ENCODE assay signal across 19 cellular contexts in genomic region chr12:6639151-6639773, GRCh38. TPM values are rescaled to one million over a fixed set of nuclear protein-coding genes. Genes with fewer than 3 reads are reported as not detected.
DNase-seq lines count a peak whose midpoint lies in the region; ATAC-seq, FAIRE-seq and TF ChIP-seq lines count a peak whose summit lies in the region.
"Had no signal": no experiment of that assay in that cellular context is flagged by ENCODE, and none has a peak within 500 bp of the region (broad histone marks: within the 10 kb centered on the region; RNA-seq: fewer than 3 reads in every experiment).

No MANE protein-coding gene starts in this region.

- dilution Hi-C loops in IMR-90 (cut with HindIII; ENCODE audit: low sequenced_read_pairs, unreplicated experiment) = no loop called here

- no peaks in the 10 kb centered on the region for H3K36me3 ChIP-seq in IMR-90 (ENCODE audit: control insufficient read depth, insufficient read depth, low read length)
- H3K36me3 ChIP-seq in K562 (ENCODE audit: control insufficient read depth, insufficient read depth, low read length) = no peaks in the 10 kb centered on the region; the same call in 2 of the 3 replicates
- peaks cover 6% of the 10 kb centered on the region; the same call in 1 of the 2 replicates for H3K36me3 ChIP-seq in Karpas-422 (ENCODE audit: insufficient read depth, low read length)
- H3K36me3 ChIP-seq: ascending aorta had no signal

- no peaks in the 10 kb centered on the region for H3K9me1 ChIP-seq in IMR-90 (ENCODE audit: insufficient read depth, low read length)
- no peaks in the 10 kb centered on the region for H3K9me1 ChIP-seq in K562 (ENCODE audit: control insufficient read depth, insufficient read depth, low read length)

- no peak for TF ChIP-seq RAD21 in IMR-90 (IDR thresholded peaks at IDR 0.05; ENCODE audit: low read length)
- no peak for TF ChIP-seq RAD21 in K562 (CRISPR knock-in tag; conservative IDR thresholded peaks at IDR 0.05 in 1 of 2, IDR thresholded peaks at IDR 0.05 in 1 of 2)

- no peak overlapping the region for H3K18ac ChIP-seq in IMR-90 (ENCODE audit: low read depth, low read length)

- TF ChIP-seq POLR2A in IMR-90 (IDR thresholded peaks at IDR 0.05; ENCODE audit: low read depth, low read length) (no peak), K562 (conservative IDR thresholded peaks at IDR 0.05) (no peak; the same call in 1 of the 2 replicates)

- peaks cover 13% of the 10 kb centered on the region for H3K9me3 ChIP-seq in IMR-90 (ENCODE audit: control insufficient read depth, insufficient read depth, low read length)
- H3K9me3 ChIP-seq in K562 (replicated peaks; ENCODE audit: control insufficient read depth, insufficient read depth, low read depth, low read length) = peaks cover 4% of the 10 kb centered on the region
- H3K9me3 ChIP-seq in Karpas-422 (ENCODE audit: low read length) = no peaks in the 10 kb centered on the region
- H3K9me3 ChIP-seq: ascending aorta had no signal

- no peaks in the 10 kb centered on the region for H3K4me1 ChIP-seq in IMR-90 (ENCODE audit: control insufficient read depth, insufficient read depth, low read length)
- peaks cover 45 to 53% of the 10 kb centered on the region in 2 experiments; a peak in 4 of 5 replicates for H3K4me1 ChIP-seq in K562 (replicated peaks in 1 of 2; ENCODE audit: control insufficient read depth in 2 of 2, insufficient read depth in 2 of 2, low read length in 2 of 2)
- peaks cover 16% of the 10 kb centered on the region for H3K4me1 ChIP-seq in Karpas-422 (ENCODE audit: low read length)
- H3K4me1 ChIP-seq: ascending aorta had no signal

- no peak overlapping the region for H4K5ac ChIP-seq in IMR-90 (ENCODE audit: low read depth, low read length)

- peak overlapping the region; percentile 21 for H2AFZ ChIP-seq in IMR-90 (replicated peaks; ENCODE audit: low read length, poor library complexity)
- peak overlapping the region; percentile 76 for H2AFZ ChIP-seq in K562 (ENCODE audit: low read depth, low read length)
- H2AFZ ChIP-seq in Karpas-422 (ENCODE audit: low read length) = no peak overlapping the region

- BruUV-seq in IMR-90 (replicated peaks; lab: Mats Ljungman, UMichigan) (no TSS peak), K562 (replicated peaks; lab: Mats Ljungman, UMichigan) (no TSS peak)

- no peaks in the 10 kb centered on the region for H3K9me2 ChIP-seq in Karpas-422 (replicated peaks; ENCODE audit: insufficient read depth, low read length)

- H3K79me2 ChIP-seq in K562 (ENCODE audit: control insufficient read depth, insufficient read depth, low read length) (peaks cover 37% of the 10 kb centered on the region), Karpas-422 (ENCODE audit: low read length) (no peaks in the 10 kb centered on the region)

- POLR2A ChIA-PET in IMR-90 (lab: Charles Lee; ENCODE audit: unreplicated experiment) = no interaction called here
- POLR2A ChIA-PET in K562 (lab: Yijun Ruan, JAX) = interaction anchor here (0.6 to 1.2 kb wide), 3 partner anchors 10 to 102 kb away, joined by 3 to 5 read pairs (median 4); partner anchors contain the start of gene ZNF384

- H3K23ac ChIP-seq in IMR-90 (ENCODE audit: low read depth, low read length) = no peak overlapping the region

- H2AK5ac ChIP-seq in IMR-90 (ENCODE audit: low read depth, low read length) = no peak overlapping the region

- no peak overlapping the region for H4K8ac ChIP-seq in IMR-90 (ENCODE audit: low read depth in 2 of 2, low read length in 2 of 2)

- H3K27me3 ChIP-seq in IMR-90 (ENCODE audit: control insufficient read depth, insufficient read depth, low read length) (peaks cover 25% of the 10 kb centered on the region), K562 (ENCODE audit: control insufficient read depth in 2 of 2, insufficient read depth in 2 of 2, low read length in 2 of 2) (no peaks in the 10 kb centered on the region), Karpas-422 (ENCODE audit: low read length) (no peaks in the 10 kb centered on the region)
- H3K27me3 ChIP-seq: ascending aorta had no signal

- no peak overlapping the region for H2BK120ac ChIP-seq in IMR-90 (ENCODE audit: low read depth, low read length)

- in situ Hi-C loops in IMR-90 (cut with MboI; ENCODE audit: low sequenced_read_pairs) = no loop called here
- in situ Hi-C loops in K562 (cut with MboI) = no loop called here

- H2BK20ac ChIP-seq in IMR-90 (ENCODE audit: low read depth, low read length) = no peak overlapping the region

- H3K27ac ChIP-seq in IMR-90 (ENCODE audit: insufficient read depth, low read length) (no peak overlapping the region), K562 (ENCODE audit: extremely low read depth, low read depth, low read length) (peak overlapping the region; percentile 97), temporal lobe (ENCODE audit: low read depth, low read length) (peak overlapping the region; percentile 20), Karpas-422 (ENCODE audit: low read length) (no peak overlapping the region)
- H3K27ac ChIP-seq: ascending aorta, VCaP had no signal

- H3K56ac ChIP-seq in IMR-90 (ENCODE audit: extremely low read depth, insufficient read depth, low read length) = no peak overlapping the region

- H3K4me3 ChIP-seq in IMR-90 (ENCODE audit: insufficient read depth, low read depth, low read length) (no peak overlapping the region), K562 (peak overlapping the region; percentile 37), Karpas-422 (ENCODE audit: low read length) (no peak overlapping the region)
- H3K4me3 ChIP-seq: ascending aorta had no signal

- H2AK9ac ChIP-seq in IMR-90 (replicated peaks; ENCODE audit: low read depth, low read length, poor library complexity) = no peak overlapping the region

- H2BK15ac ChIP-seq in IMR-90 (ENCODE audit: low read depth, low read length) = no peak overlapping the region

- 60% methylated on average over 2 of the region's 11 CpGs; no CpG with 5 or more reads in 1 of the 2 experiments for whole genome bisulfite sequencing in IMR-90 (ENCODE audit: extremely low coverage in 2 of 2, insufficient read length in 1 of 2), 2 experiments
- 8% methylated on average over 11 of the region's 11 CpGs for WGBS in K562 (ENCODE audit: insufficient coverage, low coverage, missing lambda C conversion rate)

- H3K14ac ChIP-seq in IMR-90 (replicated peaks; ENCODE audit: low read depth, low read length) = no peak overlapping the region

- H3K9ac ChIP-seq in IMR-90 (ENCODE audit: low read depth, low read length) = no peak overlapping the region
- H3K9ac ChIP-seq in K562 (ENCODE audit: insufficient read depth in 1 of 2, low read depth in 2 of 2, low read length in 2 of 2) = peak overlapping the region; percentile 77 to 89
- no peak overlapping the region for H3K9ac ChIP-seq in Karpas-422 (ENCODE audit: low read length)

- no peak for DNase-seq in IMR-90
- DNase-seq in K562 (ENCODE audit: extremely low read depth in 1 of 4, low spot score in 3 of 4) = peak; percentile 82 to 85 (median 82)
- DNase-seq in lung microvascular endothelial cell (ENCODE audit: low read depth in 2 of 2) = peak; percentile 49 to 72
- DNase-seq in activated T-cell treated with anti-CD3 and anti-CD28 coated beads, Interleukin-2, amount 50 U/mL, for 1 hour = no peak
- no peak for DNase-seq in Karpas-422
- DNase-seq: activated CD4-positive, alpha-beta T cell treated with anti-CD3 and anti-CD28 coated beads, Interleukin-2, amount 50 U/mL, for 4 hours; activated naive CD4-positive, alpha-beta T cell treated with anti-CD3 and anti-CD28 coated beads, Interleukin-2, amount 10 ng/mL, durations not matched to agents 7 days and 5 days; Calu3; GOT3; NCI-H1417; NCI-H526; stimulated activated CD4-positive, alpha-beta T cell treated with anti-CD3 and anti-CD28 coated beads, Interleukin-12 subunit alpha, Interleukin-12 subunit beta, amount 100 ng/mL, for 4 hours had no signal

- H3K79me1 ChIP-seq in IMR-90 (ENCODE audit: low read depth in 1 of 2, low read length in 2 of 2) = no peaks in the 10 kb centered on the region

- CTCF ChIA-PET in IMR-90 (lab: Yijun Ruan, JAX) (no interaction called here), K562 (lab: Yijun Ruan, JAX; ENCODE audit: low intra/inter-chr PET ratio) (no interaction called here)

- H4K91ac ChIP-seq in IMR-90 (ENCODE audit: insufficient read depth, low read depth, low read length) = no peak overlapping the region

- TF ChIP-seq EP300 in K562 (IDR thresholded peaks at IDR 0.05; ENCODE audit: low read length) = peak; percentile 91

- TF ChIP-seq CTCF in IMR-90 (conservative IDR thresholded peaks at IDR 0.05; ENCODE audit: low read depth, low read length) (no peak), K562 (IDR thresholded peaks at IDR 0.05 in 2 of 3, conservative IDR thresholded peaks at IDR 0.05 in 1 of 3; ENCODE audit: insufficient read depth in 2 of 3, low read depth in 1 of 3, low read length in 3 of 3) (no peak)

- intact Hi-C loops in IMR-90 (cut with micrococcal nuclease) = no loop called here
- intact Hi-C loops in K562 (cut with micrococcal nuclease) = loop anchor here (2.0 kb wide), 1 partner anchor 24 kb away; the partner anchor contains the start of gene ING4

- H3K4me2 ChIP-seq in IMR-90 (ENCODE audit: low read depth, low read length) = no peak overlapping the region
- H3K4me2 ChIP-seq in K562 (ENCODE audit: insufficient read depth, low read length) = peak overlapping the region; percentile 81
- no peak overlapping the region for H3K4me2 ChIP-seq in Karpas-422 (ENCODE audit: low read depth, low read length, poor library complexity, severe bottlenecking)

- peak; percentile 92 for FAIRE-seq in K562 (lab: Jason Lieb, UNC)
- FAIRE-seq: keratinocyte had no signal

- ATAC-seq in IMR-90 (ENCODE audit: low read depth) (no peak), K562 (peak; percentile 39), GM18502 (IDR thresholded peaks at IDR 0.05; ENCODE audit: poor library complexity, unreplicated experiment) (no peak)

- H3K4ac ChIP-seq in IMR-90 (ENCODE audit: low read depth, low read length) = no peak overlapping the region

- H2BK5ac ChIP-seq in IMR-90 (ENCODE audit: low read depth, low read length, poor library complexity, severe bottlenecking) = no peak overlapping the region

- no peaks in the 10 kb centered on the region for H4K20me1 ChIP-seq in IMR-90 (ENCODE audit: insufficient read depth, low read length)
- no peaks in the 10 kb centered on the region for H4K20me1 ChIP-seq in K562 (replicated peaks; ENCODE audit: control insufficient read depth, insufficient read depth, low read length)
- H4K20me1 ChIP-seq in Karpas-422 (ENCODE audit: insufficient read depth, low read depth, low read length) = no peaks in the 10 kb centered on the region

RNA-seq across cellular contexts. Expression of gene LPAR5, which starts 3.5 kb away (rescaled TPM):
- not detected in 2 replicates for total RNA-seq in IMR-90 (2012; rRNA removed)
- not detected in 2 replicates for polyA plus RNA-seq in IMR-90 (2012; rRNA removed)
- 0.01 TPM in 1 of 2 replicates, not detected in the other for polyA plus RNA-seq in IMR-90 (2012; cell fraction: cytosol; rRNA removed)
- not detected in 2 replicates for polyA plus RNA-seq in IMR-90 (2012; cell fraction: nucleus; rRNA removed; ENCODE audit: low replicate concordance)
- 14.4 and 32.5 TPM in 2 replicates for total RNA-seq in K562 (2011; cell fraction: chromatin; rRNA removed; ENCODE audit: low replicate concordance)
- total RNA-seq in K562 (2011; cell fraction: nucleolus; rRNA removed) = 19.1 and 26.3 TPM in 2 replicates
- total RNA-seq in K562 (2011; cell fraction: nucleoplasm; rRNA removed) = 20.8 and 27.5 TPM in 2 replicates
- 3.6 and 4.9 TPM in 2 replicates for total RNA-seq in K562 (2014; rRNA removed)
- total RNA-seq in K562 (2014; rRNA removed; fragmentation: Illumina TruSeq; extraction: Trizol) = 3.0 and 3.5 TPM in 2 replicates
- total RNA-seq in K562 (2015; rRNA removed; fragmentation: Illumina TruSeq; extraction: Trizol) = 2.7 and 2.8 TPM in 2 replicates
- total RNA-seq in K562 (2021) = 9.2 and 11.7 TPM in 2 replicates
- 5.8 and 7.8 TPM in 2 replicates for polyA plus RNA-seq in K562 (2011; rRNA removed)
- polyA plus RNA-seq in K562 (2011; cell fraction: cytosol; rRNA removed) = 14.8 and 50.1 TPM in 2 replicates
- 5.8 and 13.2 TPM in 2 replicates for polyA plus RNA-seq in K562 (2011; cell fraction: nucleus; rRNA removed)
- polyA plus RNA-seq in K562 (2012) = 8.5 and 9.4 TPM in 2 replicates
- polyA plus RNA-seq in K562 (2014; fragmentation: Illumina TruSeq; extraction: Trizol) = 7.0 and 9.9 TPM in 2 replicates
- polyA plus RNA-seq in K562 (2014; fragmentation: Nextera tagmentation; extraction: Ambion mirVana) = 1 to 10 TPM; 1.3 to 2.3 TPM
- polyA plus RNA-seq in K562 (2014; rRNA removed) = 5.6 and 5.9 TPM in 2 replicates
- polyA minus RNA-seq in K562 (2011; rRNA and poly(A)+ RNA removed) = 4.6 and 7.8 TPM in 2 replicates
- 11.7 and 16.4 TPM in 2 replicates for polyA minus RNA-seq in K562 (2011; cell fraction: cytosol; rRNA and poly(A)+ RNA removed)
- polyA minus RNA-seq in K562 (2011; cell fraction: nucleus; rRNA and poly(A)+ RNA removed) = 3.6 and 4.7 TPM in 2 replicates
- not detected in 2 replicates for total RNA-seq in lung microvascular endothelial cell
- 0.49 TPM for total RNA-seq in temporal lobe
- 10.3 and 14.6 TPM in 2 replicates for total RNA-seq in Karpas-422 (2014; rRNA removed; shearing (Covaris generic); ENCODE audit: low replicate concordance)
- polyA plus RNA-seq: neural cell had no signal

RNA-seq across cellular contexts. Expression of gene ACRBP, which starts 8.0 kb away (rescaled TPM):
- total RNA-seq in IMR-90 (2012; rRNA removed) (not detected in 2 replicates), K562 (2014; rRNA removed) (5.3 and 10.5 TPM in 2 replicates), K562 (2014; rRNA removed; fragmentation: Illumina TruSeq; extraction: Trizol) (5.5 and 7.9 TPM in 2 replicates), K562 (2015; rRNA removed; fragmentation: Illumina TruSeq; extraction: Trizol) (3.1 and 3.5 TPM in 2 replicates), K562 (2021) (16.8 and 18.0 TPM in 2 replicates), lung microvascular endothelial cell (0.20 and 0.22 TPM in 2 replicates), temporal lobe (0.25 TPM)
- polyA plus RNA-seq in IMR-90 (2012; rRNA removed) (0.27 and 0.38 TPM in 2 replicates), K562 (2011; rRNA removed) (13.2 and 28.6 TPM in 2 replicates), K562 (2014; fragmentation: Illumina TruSeq; extraction: Trizol) (7.2 and 8.4 TPM in 2 replicates), K562 (2014; fragmentation: Nextera tagmentation; extraction: Ambion mirVana) (10 to 100 TPM; 23.1 to 31.8 TPM), K562 (2014; rRNA removed) (4.4 and 6.7 TPM in 2 replicates)
- 0.15 and 1.9 TPM in 2 replicates for polyA plus RNA-seq in IMR-90 (2012; cell fraction: cytosol; rRNA removed)
- 0.88 and 1.2 TPM in 2 replicates for polyA plus RNA-seq in IMR-90 (2012; cell fraction: nucleus; rRNA removed; ENCODE audit: low replicate concordance)
- 10.1 and 27.0 TPM in 2 replicates for total RNA-seq in K562 (2011; cell fraction: chromatin; rRNA removed; ENCODE audit: low replicate concordance)
- 11.7 and 20.7 TPM in 2 replicates for total RNA-seq in K562 (2011; cell fraction: nucleolus; rRNA removed)
- 12.6 and 15.5 TPM in 2 replicates for total RNA-seq in K562 (2011; cell fraction: nucleoplasm; rRNA removed)
- 12.3 and 15.6 TPM in 2 replicates for polyA plus RNA-seq in K562 (2011; cell fraction: cytosol; rRNA removed)
- 79.2 and 89.4 TPM in 2 replicates for polyA plus RNA-seq in K562 (2011; cell fraction: nucleus; rRNA removed)
- 13.4 and 22.7 TPM in 2 replicates for polyA plus RNA-seq in K562 (2012)
- 4.0 and 4.5 TPM in 2 replicates for polyA minus RNA-seq in K562 (2011; rRNA and poly(A)+ RNA removed)
- polyA minus RNA-seq in K562 (2011; cell fraction: cytosol; rRNA and poly(A)+ RNA removed) = 5.4 and 7.3 TPM in 2 replicates
- 4.4 and 11.2 TPM in 2 replicates for polyA minus RNA-seq in K562 (2011; cell fraction: nucleus; rRNA and poly(A)+ RNA removed)
- 2.2 and 4.2 TPM in 2 replicates for total RNA-seq in Karpas-422 (2014; rRNA removed; shearing (Covaris generic); ENCODE audit: low replicate concordance)
- total RNA-seq: HT1080 had no signal

RNA-seq across cellular contexts. Expression of gene ING4, which starts 23.7 kb away (rescaled TPM):
- total RNA-seq in IMR-90 (2012; rRNA removed) (22.0 and 25.3 TPM in 2 replicates), K562 (2014; rRNA removed) (12.8 and 15.7 TPM in 2 replicates), K562 (2014; rRNA removed; fragmentation: Illumina TruSeq; extraction: Trizol) (16.4 and 19.7 TPM in 2 replicates), K562 (2015; rRNA removed; fragmentation: Illumina TruSeq; extraction: Trizol) (11.0 and 11.6 TPM in 2 replicates), K562 (2021) (13.0 and 14.0 TPM in 2 replicates), lung microvascular endothelial cell (34.4 and 44.0 TPM in 2 replicates), temporal lobe (83.1 TPM)
- polyA plus RNA-seq in IMR-90 (2012; rRNA removed) (31.1 and 47.5 TPM in 2 replicates), K562 (2011; rRNA removed) (30.2 and 32.1 TPM in 2 replicates), K562 (2014; fragmentation: Illumina TruSeq; extraction: Trizol) (27.3 and 28.4 TPM in 2 replicates), K562 (2014; fragmentation: Nextera tagmentation; extraction: Ambion mirVana) (1 to 10 TPM; 6.6 to 8.4 TPM), K562 (2014; rRNA removed) (23.8 and 23.9 TPM in 2 replicates)
- polyA plus RNA-seq in IMR-90 (2012; cell fraction: cytosol; rRNA removed) = 23.4 and 26.9 TPM in 2 replicates
- 64.9 and 157 TPM in 2 replicates for polyA plus RNA-seq in IMR-90 (2012; cell fraction: nucleus; rRNA removed; ENCODE audit: low replicate concordance)
- 36.0 and 36.8 TPM in 2 replicates for total RNA-seq in K562 (2011; cell fraction: chromatin; rRNA removed; ENCODE audit: low replicate concordance)
- 22.8 and 26.7 TPM in 2 replicates for total RNA-seq in K562 (2011; cell fraction: nucleolus; rRNA removed)
- 20.7 and 22.2 TPM in 2 replicates for total RNA-seq in K562 (2011; cell fraction: nucleoplasm; rRNA removed)
- polyA plus RNA-seq in K562 (2011; cell fraction: cytosol; rRNA removed) = 16.1 and 24.2 TPM in 2 replicates
- 66.6 and 104 TPM in 2 replicates for polyA plus RNA-seq in K562 (2011; cell fraction: nucleus; rRNA removed)
- 18.1 and 28.0 TPM in 2 replicates for polyA plus RNA-seq in K562 (2012)
- 10.8 and 11.3 TPM in 2 replicates for polyA minus RNA-seq in K562 (2011; rRNA and poly(A)+ RNA removed)
- polyA minus RNA-seq in K562 (2011; cell fraction: cytosol; rRNA and poly(A)+ RNA removed) = 4.6 and 5.0 TPM in 2 replicates
- polyA minus RNA-seq in K562 (2011; cell fraction: nucleus; rRNA and poly(A)+ RNA removed) = 5.0 and 12.2 TPM in 2 replicates
- 40.1 and 52.9 TPM in 2 replicates for total RNA-seq in Karpas-422 (2014; rRNA removed; shearing (Covaris generic); ENCODE audit: low replicate concordance)

RNA-seq across cellular contexts. Expression of gene CHD4, which starts 32.1 kb away (rescaled TPM):
- total RNA-seq in IMR-90 (2012; rRNA removed) (262 and 279 TPM in 2 replicates), K562 (2014; rRNA removed) (392 and 404 TPM in 2 replicates), K562 (2014; rRNA removed; fragmentation: Illumina TruSeq; extraction: Trizol) (231 and 265 TPM in 2 replicates), K562 (2015; rRNA removed; fragmentation: Illumina TruSeq; extraction: Trizol) (271 and 272 TPM in 2 replicates), K562 (2021) (353 and 384 TPM in 2 replicates), lung microvascular endothelial cell (155 and 187 TPM in 2 replicates), temporal lobe (171 TPM)
- polyA plus RNA-seq in IMR-90 (2012; rRNA removed) (99.8 and 116 TPM in 2 replicates), K562 (2011; rRNA removed) (119 and 126 TPM in 2 replicates), K562 (2014; fragmentation: Illumina TruSeq; extraction: Trizol) (346 and 375 TPM in 2 replicates), K562 (2014; fragmentation: Nextera tagmentation; extraction: Ambion mirVana) (10 to 100 TPM; 82.1 to 90.3 TPM), K562 (2014; rRNA removed) (211 and 214 TPM in 2 replicates)
- 56.6 and 65.1 TPM in 2 replicates for polyA plus RNA-seq in IMR-90 (2012; cell fraction: cytosol; rRNA removed)
- polyA plus RNA-seq in IMR-90 (2012; cell fraction: nucleus; rRNA removed; ENCODE audit: low replicate concordance) = 126 and 164 TPM in 2 replicates
- 526 and 534 TPM in 2 replicates for total RNA-seq in K562 (2011; cell fraction: chromatin; rRNA removed; ENCODE audit: low replicate concordance)
- 244 and 272 TPM in 2 replicates for total RNA-seq in K562 (2011; cell fraction: nucleolus; rRNA removed)
- 296 and 379 TPM in 2 replicates for total RNA-seq in K562 (2011; cell fraction: nucleoplasm; rRNA removed)
- 151 and 165 TPM in 2 replicates for polyA plus RNA-seq in K562 (2011; cell fraction: cytosol; rRNA removed)
- 184 and 336 TPM in 2 replicates for polyA plus RNA-seq in K562 (2011; cell fraction: nucleus; rRNA removed)
- polyA plus RNA-seq in K562 (2012) = 162 and 218 TPM in 2 replicates
- polyA minus RNA-seq in K562 (2011; rRNA and poly(A)+ RNA removed) = 272 and 274 TPM in 2 replicates
- polyA minus RNA-seq in K562 (2011; cell fraction: cytosol; rRNA and poly(A)+ RNA removed) = 222 and 251 TPM in 2 replicates
- polyA minus RNA-seq in K562 (2011; cell fraction: nucleus; rRNA and poly(A)+ RNA removed) = 81.5 and 99.4 TPM in 2 replicates
- total RNA-seq in Karpas-422 (2014; rRNA removed; shearing (Covaris generic); ENCODE audit: low replicate concordance) = 216 and 315 TPM in 2 replicates

RNA-seq across cellular contexts. Expression of gene ZNF384, which starts 49.9 kb away (rescaled TPM):
- 16.3 and 17.5 TPM in 2 replicates for total RNA-seq in IMR-90 (2012; rRNA removed)
- polyA plus RNA-seq in IMR-90 (2012; rRNA removed) = 53.7 and 55.6 TPM in 2 replicates
- polyA plus RNA-seq in IMR-90 (2012; cell fraction: cytosol; rRNA removed) = 23.1 and 32.3 TPM in 2 replicates
- 169 and 187 TPM in 2 replicates for polyA plus RNA-seq in IMR-90 (2012; cell fraction: nucleus; rRNA removed; ENCODE audit: low replicate concordance)
- 96.1 and 146 TPM in 2 replicates for total RNA-seq in K562 (2011; cell fraction: chromatin; rRNA removed; ENCODE audit: low replicate concordance)
- 75.5 and 81.2 TPM in 2 replicates for total RNA-seq in K562 (2011; cell fraction: nucleolus; rRNA removed)
- total RNA-seq in K562 (2011; cell fraction: nucleoplasm; rRNA removed) = 65.2 and 76.0 TPM in 2 replicates
- 9.6 and 21.4 TPM in 2 replicates for total RNA-seq in K562 (2014; rRNA removed)
- total RNA-seq in K562 (2014; rRNA removed; fragmentation: Illumina TruSeq; extraction: Trizol) = 16.4 and 21.3 TPM in 2 replicates
- 20.2 and 21.6 TPM in 2 replicates for total RNA-seq in K562 (2015; rRNA removed; fragmentation: Illumina TruSeq; extraction: Trizol)
- 34.3 and 36.9 TPM in 2 replicates for total RNA-seq in K562 (2021)
- 38.2 and 51.4 TPM in 2 replicates for polyA plus RNA-seq in K562 (2011; rRNA removed)
- 35.9 and 44.8 TPM in 2 replicates for polyA plus RNA-seq in K562 (2011; cell fraction: cytosol; rRNA removed)
- 99.6 and 126 TPM in 2 replicates for polyA plus RNA-seq in K562 (2011; cell fraction: nucleus; rRNA removed)
- polyA plus RNA-seq in K562 (2012) = 41.7 and 43.3 TPM in 2 replicates
- polyA plus RNA-seq in K562 (2014; fragmentation: Illumina TruSeq; extraction: Trizol) = 62.1 and 64.8 TPM in 2 replicates
- polyA plus RNA-seq in K562 (2014; fragmentation: Nextera tagmentation; extraction: Ambion mirVana) = under 1 TPM; 0.36 to 0.42 TPM
- 29.1 and 39.4 TPM in 2 replicates for polyA plus RNA-seq in K562 (2014; rRNA removed)
- polyA minus RNA-seq in K562 (2011; rRNA and poly(A)+ RNA removed) = 35.3 and 38.2 TPM in 2 replicates
- 27.3 and 34.6 TPM in 2 replicates for polyA minus RNA-seq in K562 (2011; cell fraction: cytosol; rRNA and poly(A)+ RNA removed)
- 30.6 and 48.9 TPM in 2 replicates for polyA minus RNA-seq in K562 (2011; cell fraction: nucleus; rRNA and poly(A)+ RNA removed)
- total RNA-seq in lung microvascular endothelial cell = 6.3 and 8.5 TPM in 2 replicates
- total RNA-seq in temporal lobe = 21.4 TPM
- 35.5 and 39.2 TPM in 2 replicates for total RNA-seq in Karpas-422 (2014; rRNA removed; shearing (Covaris generic); ENCODE audit: low replicate concordance)

Comparison
In these comparisons a context has a peak if more than half of its experiments do, and no peak if none do; other contexts are left out.
1. DNase-seq: peak in K562 (4 of 4) and lung microvascular endothelial cell (2 of 2); none in IMR-90 (single experiment), activated T-cell treated with anti-CD3 and anti-CD28 coated beads, Interleukin-2, amount 50 U/mL, for 1 hour (single experiment) and Karpas-422 (single experiment).
2. H3K27ac ChIP-seq: peak in K562 (single experiment) and temporal lobe (single experiment); none in IMR-90 (single experiment) and Karpas-422 (single experiment).
3. H3K9ac ChIP-seq: peak in K562 (2 of 2); none in IMR-90 (single experiment) and Karpas-422 (single experiment).